In genomic region chr15:45198337-45199135, GRCh38 we compare ENCODE assay signal across 8 cellular contexts. TPM values are rescaled to one million over a fixed set of nuclear protein-coding genes. Genes with fewer than 3 reads are reported as not detected.
A peak's percentile ranks its signal among the peaks of the same experiment; 100 is the strongest.
DNase-seq lines count a peak whose midpoint lies in the region; ATAC-seq and TF ChIP-seq lines count a peak whose summit lies in the region.

No MANE protein-coding gene starts in this region.

- H3K14ac ChIP-seq in mesenchymal stem cell (ENCODE audit: low read length in 2 of 2) = peak overlapping the region in 1 of 2 experiments; percentile 73

- H4K8ac ChIP-seq in mesenchymal stem cell (ENCODE audit: low read length) = peak overlapping the region; percentile 87

- H3K4me2 ChIP-seq in mesenchymal stem cell (ENCODE audit: low read length, poor library complexity, severe bottlenecking) = peak overlapping the region; percentile 85

- under 1% methylated on average over 40 of the region's 42 CpGs for WGBS in mesenchymal stem cell

- peak overlapping the region; percentile 60 for H2BK15ac ChIP-seq in mesenchymal stem cell (ENCODE audit: low read depth, poor library complexity, severe bottlenecking)

- POLR2A ChIA-PET in CD4-positive, alpha-beta T cell (lab: Charles Lee) = interaction anchor here (0.6 to 5.5 kb wide), 12 partner anchors 11 to 911 kb away, joined by 3 to 129 read pairs (median 4); partner anchors contain the start of genes BLOC1S6, EIF3J and SHF
- POLR2A ChIA-PET in activated CD8-positive, alpha-beta T cell treated with anti-CD3 and anti-CD28 coated beads for 36 hours (lab: Charles Lee) = interaction anchor here (0.7 to 7.4 kb wide), 7 partner anchors 11 to 232 kb away, joined by 3 to 85 read pairs (median 3); partner anchors contain the start of gene SHF

- peak overlapping the region; percentile 76 for H3K4me3 ChIP-seq in effector memory CD4-positive, alpha-beta T cell (ENCODE audit: insufficient read depth, low read depth, low read length, poor library complexity, severe bottlenecking)
- peak overlapping the region; percentile 70 to 92 for H3K4me3 ChIP-seq in mesenchymal stem cell (ENCODE audit: insufficient read depth in 1 of 2, low read depth in 1 of 2, low read length in 2 of 2)

- peak overlapping the region in 1 of 2 experiments; percentile 65 for H2BK12ac ChIP-seq in mesenchymal stem cell (ENCODE audit: low read length in 2 of 2)

- CTCF ChIA-PET in CD4-positive, alpha-beta T cell (lab: Charles Lee) = interaction anchor here (0.7 to 2.6 kb wide), 8 partner anchors 9 to 1688 kb away, joined by 3 to 14 read pairs (median 6); partner anchors contain the start of gene SHF
- CTCF ChIA-PET in activated CD8-positive, alpha-beta T cell treated with anti-CD3 and anti-CD28 coated beads for 36 hours (lab: Charles Lee) = interaction anchor here (0.6 to 3.2 kb wide), 16 partner anchors 9 to 259 kb away, joined by 3 to 29 read pairs (median 6); partner anchors contain the start of gene SHF

- peak overlapping the region; percentile 11 for H2BK120ac ChIP-seq in mesenchymal stem cell (ENCODE audit: low read depth, low read length)

- peak overlapping the region; percentile 57 for H4K91ac ChIP-seq in mesenchymal stem cell (ENCODE audit: low read length)

- H3K27ac Mint-ChIP-seq in CD4-positive, alpha-beta T cell = no peak overlapping the region
- H3K27ac Mint-ChIP-seq in activated CD8-positive, alpha-beta T cell treated with anti-CD3 and anti-CD28 coated beads for 36 hours = no peak overlapping the region

- ATAC-seq in CD4-positive, alpha-beta T cell (ENCODE audit: poor library complexity) = peak; percentile 61
- ATAC-seq in GM19372 (IDR thresholded peaks at IDR 0.05; ENCODE audit: low read depth, unreplicated experiment) (peak; percentile 62), HG03521 (IDR thresholded peaks at IDR 0.05; ENCODE audit: unreplicated experiment) (peak; percentile 63)
- ATAC-seq in activated CD8-positive, alpha-beta T cell treated with anti-CD3 and anti-CD28 coated beads for 36 hours = peak; percentile 66

- peaks cover 16% of the 10 kb centered on the region for H3K27me3 Mint-ChIP-seq in CD4-positive, alpha-beta T cell
- H3K27me3 Mint-ChIP-seq in activated CD8-positive, alpha-beta T cell treated with anti-CD3 and anti-CD28 coated beads for 36 hours = peaks cover 3% of the 10 kb centered on the region

- H3K9me3 ChIP-seq in CD4-positive, alpha-beta T cell (ENCODE audit: control insufficient read depth, low read length) = no peaks in the 10 kb centered on the region
- no peaks in the 10 kb centered on the region for H3K9me3 ChIP-seq in effector memory CD4-positive, alpha-beta T cell (ENCODE audit: control insufficient read depth, low read length)
- H3K9me3 ChIP-seq in mesenchymal stem cell (ENCODE audit: control insufficient read depth, low read length) = no peaks in the 10 kb centered on the region

- no peaks in the 10 kb centered on the region for H3K4me1 Mint-ChIP-seq in CD4-positive, alpha-beta T cell (ENCODE audit: low read depth)
- peaks cover 8% of the 10 kb centered on the region for H3K4me1 Mint-ChIP-seq in activated CD8-positive, alpha-beta T cell treated with anti-CD3 and anti-CD28 coated beads for 36 hours (ENCODE audit: low read depth)

- H3K9me3 Mint-ChIP-seq in CD4-positive, alpha-beta T cell = peaks cover 2% of the 10 kb centered on the region
- no peaks in the 10 kb centered on the region for H3K9me3 Mint-ChIP-seq in activated CD8-positive, alpha-beta T cell treated with anti-CD3 and anti-CD28 coated beads for 36 hours

- peaks cover 5% of the 10 kb centered on the region for H3K4me1 ChIP-seq in effector memory CD4-positive, alpha-beta T cell (ENCODE audit: control insufficient read depth, insufficient read depth, low read length, poor library complexity, severe bottlenecking)
- peaks cover 6% of the 10 kb centered on the region for H3K4me1 ChIP-seq in mesenchymal stem cell (ENCODE audit: control insufficient read depth, insufficient read depth, low read depth, low read length)

- no peaks in the 10 kb centered on the region for H3K36me3 Mint-ChIP-seq in CD4-positive, alpha-beta T cell (ENCODE audit: low read depth)
- no peaks in the 10 kb centered on the region for H3K36me3 Mint-ChIP-seq in activated CD8-positive, alpha-beta T cell treated with anti-CD3 and anti-CD28 coated beads for 36 hours (ENCODE audit: low read depth)

- H3K4me3 Mint-ChIP-seq in CD4-positive, alpha-beta T cell = no peak overlapping the region
- H3K4me3 Mint-ChIP-seq in activated CD8-positive, alpha-beta T cell treated with anti-CD3 and anti-CD28 coated beads for 36 hours = no peak overlapping the region

- no peak overlapping the region for H2BK5ac ChIP-seq in mesenchymal stem cell (ENCODE audit: low read depth, low read length, poor library complexity, severe bottlenecking)

- no peak overlapping the region for H2AK5ac ChIP-seq in mesenchymal stem cell (ENCODE audit: low read length, severe bottlenecking)

- intact Hi-C loops in CD4-positive, alpha-beta T cell (cut with DNase I, micrococcal nuclease) = loop anchor here (1.0 to 10.0 kb wide), 2 partner anchors 10 to 914 kb away; partner anchors contain the start of gene GOLM2 (in 1 of the 2)
- intact Hi-C loops in activated CD8-positive, alpha-beta T cell treated with anti-CD3 and anti-CD28 coated beads for 36 hours (cut with micrococcal nuclease) = no loop called here

- no peaks in the 10 kb centered on the region for H3K79me1 ChIP-seq in mesenchymal stem cell (replicated peaks; ENCODE audit: low read length, poor library complexity, severe bottlenecking)

- no peaks in the 10 kb centered on the region for H3K27me3 ChIP-seq in CD4-positive, alpha-beta T cell (ENCODE audit: control insufficient read depth, insufficient read depth, low read length)
- no peaks in the 10 kb centered on the region for H3K27me3 ChIP-seq in effector memory CD4-positive, alpha-beta T cell (replicated peaks; ENCODE audit: control insufficient read depth, insufficient read depth, low read length, poor library complexity, severe bottlenecking)
- H3K27me3 ChIP-seq in mesenchymal stem cell (ENCODE audit: control insufficient read depth in 1 of 2, insufficient read depth in 1 of 2, low read length in 2 of 2) = peaks cover 0 to 9% of the 10 kb centered on the region in 2 experiments

- H3K18ac ChIP-seq in mesenchymal stem cell (ENCODE audit: low read depth in 1 of 2, low read length in 2 of 2) = peak overlapping the region; percentile 73 to 91

- peak; percentile 84 to 97 (median 94) for DNase-seq in CD4-positive, alpha-beta T cell
- DNase-seq in NCI-H82 treated with DMSO at 0.1 percent for 48 hours (lab: John Stamatoyannopoulos, UW; ENCODE audit: unreplicated experiment) (peak; percentile 92), mesenchymal stem cell (peak; percentile 98)
- DNase-seq in activated CD8-positive, alpha-beta T cell treated with anti-CD3 and anti-CD28 coated beads for 36 hours = peak; percentile 95
- DNase-seq in effector memory CD4-positive, alpha-beta T cell = peak; percentile 90 to 94 (median 94)
- DNase-seq in stimulated activated CD8-positive, alpha-beta memory T cell treated with anti-CD3 and anti-CD28 coated beads, Interleukin-12 subunit alpha, Interleukin-12 subunit beta, amount 100 ng/mL, for 24 hours (ENCODE audit: extremely low read depth) = peak; percentile 68

- H3K36me3 ChIP-seq in effector memory CD4-positive, alpha-beta T cell (ENCODE audit: control insufficient read depth, insufficient read depth, low read length) = no peaks in the 10 kb centered on the region
- no peaks in the 10 kb centered on the region for H3K36me3 ChIP-seq in mesenchymal stem cell (ENCODE audit: control insufficient read depth in 1 of 2, insufficient read depth in 2 of 2, low read depth in 1 of 2, low read length in 2 of 2)

- peak; percentile 46 for TF ChIP-seq CTCF in CD4-positive, alpha-beta T cell (IDR thresholded peaks at IDR 0.05)
- TF ChIP-seq CTCF in activated CD8-positive, alpha-beta T cell treated with anti-CD3 and anti-CD28 coated beads for 36 hours (IDR thresholded peaks at IDR 0.05) = peak; percentile 68

- peak overlapping the region; percentile 91 for H3K27ac ChIP-seq in CD4-positive, alpha-beta T cell (ENCODE audit: low read depth, low read length)
- peak overlapping the region; percentile 86 for H3K27ac ChIP-seq in effector memory CD4-positive, alpha-beta T cell (ENCODE audit: insufficient read depth, low read length, poor library complexity, severe bottlenecking)
- peak overlapping the region; percentile 70 for H3K27ac ChIP-seq in mesenchymal stem cell (ENCODE audit: low read length, poor library complexity, severe bottlenecking)

- peak overlapping the region in 1 of 2 experiments; percentile 24 for H3K4ac ChIP-seq in mesenchymal stem cell (ENCODE audit: low read depth in 1 of 2, low read length in 2 of 2)

- H3K23ac ChIP-seq in mesenchymal stem cell (ENCODE audit: low read length in 2 of 2) = no peak overlapping the region

- peak overlapping the region; percentile 92 for H3K9ac ChIP-seq in mesenchymal stem cell (ENCODE audit: low read length)

- peak overlapping the region; percentile 87 for H2AFZ ChIP-seq in mesenchymal stem cell (ENCODE audit: low read depth, low read length)

RNA-seq across cellular contexts. Expression of gene SHF, which starts 10.8 kb away (rescaled TPM):
- 1 to 10 TPM; 3.7 to 3.9 TPM for total RNA-seq in CD4-positive, alpha-beta T cell
- 10 to 100 TPM; 19.8 to 23.5 TPM for total RNA-seq in activated CD8-positive, alpha-beta T cell treated with anti-CD3 and anti-CD28 coated beads for 36 hours
- polyA plus RNA-seq in mesenchymal stem cell (2013, experiment 1 of 2) = 1.3 TPM
- polyA plus RNA-seq in mesenchymal stem cell (2013, experiment 2 of 2) = 1.8 TPM

RNA-seq across cellular contexts. Expression of gene SLC28A2, which starts 53.5 kb away (rescaled TPM):
- total RNA-seq in CD4-positive, alpha-beta T cell = not detected
- not detected for total RNA-seq in activated CD8-positive, alpha-beta T cell treated with anti-CD3 and anti-CD28 coated beads for 36 hours
- polyA plus RNA-seq in mesenchymal stem cell (2013, experiment 1 of 2) = not detected
- polyA plus RNA-seq in mesenchymal stem cell (2013, experiment 2 of 2) = not detected

Comparison
In these comparisons a context has a peak if more than half of its experiments do, and no peak if none do; other contexts are left out.
1. Peak in every context shown above with its lines: DNase-seq, ATAC-seq, H3K4me3 ChIP-seq and H3K27ac ChIP-seq.
2. RNA of gene SHF, which starts 10.8 kb away (total RNA-seq): 19.8 to 23.5 TPM in activated CD8-positive, alpha-beta T cell treated with anti-CD3 and anti-CD28 coated beads for 36 hours; 3.7 to 3.9 TPM in CD4-positive, alpha-beta T cell; every median in the first group is over 4 times any median in the second.